14 cellular contexts compared by ENCODE assay signal in genomic region chr17:71942626-71943025, GRCh38.
"Had no signal": no experiment of that assay in that cellular context is flagged by ENCODE, and none has a peak within 500 bp of the region (broad histone marks: within the 10 kb centered on the region; RNA-seq: fewer than 3 reads in every experiment).

No MANE protein-coding gene starts in this region.

- DNase-seq: activated CD4-positive, alpha-beta memory T cell treated with anti-CD3 and anti-CD28 coated beads for 36 hours; activated gamma-delta T cell treated with Interleukin-2 at 50 U/mL for 16 hours; activated naive CD8-positive, alpha-beta T cell treated with anti-CD3 and anti-CD28 coated beads for 36 hours; activated T-cell treated with anti-CD3 and anti-CD28 coated beads, Interleukin-2, amount 50 U/mL, for 48 hours; endodermal cell; mesenchymal stem cell; pancreas; T-helper 9 cell had no signal

- H3K27me3 ChIP-seq: neural progenitor cell, pancreas, tibial artery, vagina had no signal

- H3K9me3 ChIP-seq: pancreas, tibial artery, vagina had no signal

- H3K4me3 ChIP-seq: neural progenitor cell, pancreas, smooth muscle cell, tibial artery, vagina had no signal

- H3K27ac ChIP-seq: neural progenitor cell, pancreas, tibial artery, vagina, VCaP had no signal

- ATAC-seq: stimulated activated effector memory CD8-positive, alpha-beta T cell treated with anti-CD3 and anti-CD28 coated beads, Interleukin-12 subunit alpha, Interleukin-12 subunit beta, amount 100 ng/mL, for 72 hours had no signal

- H3K4me1 ChIP-seq: neural progenitor cell, pancreas had no signal
